ENCODE assay signal across 10 cellular contexts in genomic region chr4:183118585-183118984, GRCh38. TPM values are rescaled to one million over a fixed set of nuclear protein-coding genes. Genes with fewer than 3 reads are reported as not detected.
A peak's percentile ranks its signal among the peaks of the same experiment; 100 is the strongest.
DNase-seq lines count a peak whose midpoint lies in the region; ATAC-seq and TF ChIP-seq lines count a peak whose summit lies in the region.
"Had no signal": no experiment of that assay in that cellular context is flagged by ENCODE, and none has a peak within 500 bp of the region (broad histone marks: within the 10 kb centered on the region; RNA-seq: fewer than 3 reads in every experiment).

No MANE protein-coding gene starts in this region.

- no peaks in the 10 kb centered on the region for H3K36me3 ChIP-seq in SJCRH30

- peaks cover 17% of the 10 kb centered on the region for H3K4me1 ChIP-seq in SJCRH30

- peak overlapping the region; percentile 80 for H3K27ac ChIP-seq in SJCRH30

- DNase-seq in DMS114 treated with DMSO at 0.1 percent for 48 hours (lab: John Stamatoyannopoulos, UW; ENCODE audit: unreplicated experiment): peak; percentile 66
- DNase-seq in SJCRH30: peak; percentile 32 to 36
- DNase-seq in fibroblast of the aortic adventitia (ENCODE audit: low read depth): peak; percentile 87
- DNase-seq in non-pigmented ciliary epithelial cell (ENCODE audit: low read depth): peak; percentile 79
- no peak for DNase-seq in activated CD8-positive, alpha-beta memory T cell treated with anti-CD3 and anti-CD28 coated beads for 24 hours
- no peak for DNase-seq in stimulated activated CD4-positive, alpha-beta T cell treated with anti-CD3 and anti-CD28 coated beads, Interleukin-2, amount 100 ng/mL, for 24 hours
- DNase-seq in stimulated activated CD4-positive, alpha-beta T cell treated with anti-CD3 and anti-CD28 coated beads, Interleukin-1b, Interleukin-23, amount 100 ng/mL, for 48 hours: no peak
- DNase-seq: DMS79, SHP77 had no signal

- H3K9me3 ChIP-seq in SJCRH30 (replicated peaks): no peaks in the 10 kb centered on the region

- no peaks in the 10 kb centered on the region for H3K27me3 ChIP-seq in SJCRH30

- no peak for TF ChIP-seq CTCF in fibroblast of the aortic adventitia (IDR thresholded peaks at IDR 0.05; ENCODE audit: insufficient read depth, low read length)

- ATAC-seq in GM18519 (IDR thresholded peaks at IDR 0.05; ENCODE audit: low FRiP score, unreplicated experiment): no peak

- H3K4me3 ChIP-seq in SJCRH30: no peak overlapping the region
- no peak overlapping the region for H3K4me3 ChIP-seq in fibroblast of the aortic adventitia (ENCODE audit: low read depth, low read length)

RNA-seq across cellular contexts. Expression of gene WWC2, which starts 19.5 kb away (rescaled TPM):
- 23.3 and 23.7 TPM in 2 replicates for total RNA-seq in SJCRH30 (2014; rRNA removed; shearing (Covaris generic))
- total RNA-seq in fibroblast of the aortic adventitia (ENCODE audit: low replicate concordance): 21.5 and 47.0 TPM in 2 replicates

Comparison
In these comparisons a context has a peak if more than half of its experiments do, and no peak if none do; other contexts are left out.
1. DNase-seq: peak in DMS114 treated with DMSO at 0.1 percent for 48 hours (single experiment), SJCRH30 (2 of 2), fibroblast of the aortic adventitia (single experiment) and non-pigmented ciliary epithelial cell (single experiment); none in activated CD8-positive, alpha-beta memory T cell treated with anti-CD3 and anti-CD28 coated beads for 24 hours (single experiment), stimulated activated CD4-positive, alpha-beta T cell treated with anti-CD3 and anti-CD28 coated beads, Interleukin-2, amount 100 ng/mL, for 24 hours (0 of 2) and stimulated activated CD4-positive, alpha-beta T cell treated with anti-CD3 and anti-CD28 coated beads, Interleukin-1b, Interleukin-23, amount 100 ng/mL, for 48 hours (single experiment).